ENCODE assay signal across 9 cellular contexts in the genomic region with DNA sequence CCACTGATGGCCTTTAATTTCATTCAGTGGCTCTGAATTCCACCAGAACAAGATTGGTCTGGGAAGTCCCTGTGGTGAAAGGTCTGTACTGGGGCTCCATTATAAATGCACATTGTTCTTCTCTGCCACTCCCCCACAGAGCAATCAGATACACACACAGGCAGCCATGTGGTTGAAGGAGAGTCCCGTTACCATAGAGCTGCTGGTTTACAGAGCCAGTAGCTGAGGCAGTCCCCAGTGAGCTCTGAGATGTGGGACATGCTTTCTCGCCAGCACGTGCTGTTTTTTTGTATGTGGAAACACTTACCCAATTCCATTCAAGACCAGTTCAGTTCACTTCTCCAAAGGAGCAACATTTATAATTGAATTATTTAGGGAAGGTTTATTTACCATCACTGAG.
A peak's percentile ranks its signal among the peaks of the same experiment; 100 is the strongest.
DNase-seq lines count a peak whose midpoint lies in the region; ATAC-seq and TF ChIP-seq lines count a peak whose summit lies in the region.
"Had no signal": no experiment of that assay in that cellular context is flagged by ENCODE, and none has a peak within 500 bp of the region (broad histone marks: within the 10 kb centered on the region; RNA-seq: fewer than 3 reads in every experiment).

No MANE protein-coding gene starts in this region.

- in situ Hi-C loops in GM13977 (cut with MboI; ENCODE audit: low pct_unique_long_range_greater_than_20kb, low sequenced_read_pairs, unreplicated experiment): no loop called here

- TF ChIP-seq CTCF in GM13977 (IDR thresholded peaks at IDR 0.05; ENCODE audit: extremely low read depth, insufficient read depth, missing control alignments) (no peak), omental fat pad (IDR thresholded peaks at IDR 0.05) (no peak)

- peak; percentile 60 for DNase-seq in GM13977 (ENCODE audit: low spot score)
- peak; percentile 38 for DNase-seq in LHCN-M2 (ENCODE audit: low read depth)
- DNase-seq in islet precursor cell: peak; percentile 76
- no peak for DNase-seq in omental fat pad (ENCODE audit: low spot score)
- DNase-seq in RPMI8226: no peak
- DNase-seq in activated CD4-positive, alpha-beta T cell treated with anti-CD3 and anti-CD28 coated beads, Interleukin-2, amount 50 U/mL, for 1 hour: no peak
- DNase-seq: activated naive CD4-positive, alpha-beta T cell treated with anti-CD3 and anti-CD28 coated beads for 36 hours had no signal

- ATAC-seq in GM21529 (IDR thresholded peaks at IDR 0.05; ENCODE audit: unreplicated experiment) (peak; percentile 77), GM21515 (IDR thresholded peaks at IDR 0.05; ENCODE audit: unreplicated experiment) (no peak), omental fat pad (ENCODE audit: low FRiP score) (no peak)

Comparison
In these comparisons a context has a peak if more than half of its experiments do, and no peak if none do; other contexts are left out.
1. DNase-seq: peak in GM13977 (single experiment), LHCN-M2 (single experiment) and islet precursor cell (single experiment); none in omental fat pad (single experiment), RPMI8226 (single experiment) and activated CD4-positive, alpha-beta T cell treated with anti-CD3 and anti-CD28 coated beads, Interleukin-2, amount 50 U/mL, for 1 hour (single experiment).